Comparison of ENCODE assay signal across 14 cellular contexts in genomic region chr3:10283638-10284037, GRCh38. TPM values are rescaled to one million over a fixed set of nuclear protein-coding genes. Genes with fewer than 3 reads are reported as not detected.
A peak's percentile ranks its signal among the peaks of the same experiment; 100 is the strongest.
DNase-seq lines count a peak whose midpoint lies in the region; ATAC-seq and TF ChIP-seq lines count a peak whose summit lies in the region.
"Had no signal": no experiment of that assay in that cellular context is flagged by ENCODE, and none has a peak within 500 bp of the region (broad histone marks: within the 10 kb centered on the region; RNA-seq: fewer than 3 reads in every experiment).

No MANE protein-coding gene starts in this region.

- H3K27ac Mint-ChIP-seq in activated T-cell treated with anti-CD3 and anti-CD28 coated beads, Interleukin-2, amount 50 U/mL, for 72 hours: peak overlapping the region; percentile 40
- peak overlapping the region; percentile 64 to 94 (median 87) for H3K27ac Mint-ChIP-seq in brain

- TF ChIP-seq CTCF in brain (conservative IDR thresholded peaks at IDR 0.05): no peak

- H3K27me3 Mint-ChIP-seq in activated T-cell treated with anti-CD3 and anti-CD28 coated beads, Interleukin-2, amount 50 U/mL, for 72 hours (ENCODE audit: low read depth): no peaks in the 10 kb centered on the region
- H3K27me3 Mint-ChIP-seq in brain: no peaks in the 10 kb centered on the region
- H3K27me3 Mint-ChIP-seq: naive B cell had no signal

- no peak for DNase-seq in activated T-cell treated with anti-CD3 and anti-CD28 coated beads, Interleukin-2, amount 50 U/mL, for 72 hours
- DNase-seq in activated T-cell treated with anti-CD3 and anti-CD28 coated beads for 4 hours (no peak), NCI-H2081 treated with DMSO at 0.1 percent for 48 hours (lab: John Stamatoyannopoulos, UW) (peak; percentile 21), putamen (ENCODE audit: low spot score) (peak; percentile 49), KBM-7 (no peak), NCI-H187 treated with DMSO at 0.1 percent for 48 hours (lab: John Stamatoyannopoulos, UW) (no peak)
- DNase-seq: activated CD4-positive, alpha-beta T cell treated with anti-CD3 and anti-CD28 coated beads, Interleukin-2, amount 50 U/mL, for 48 hours; amniotic stem cell; naive B cell; NCI-H226 had no signal

- in situ Hi-C loops in KBM-7 (cut with MboI; ENCODE audit: low pct_unique_long_range_greater_than_20kb, low sequenced_read_pairs): no loop called here

- H3K4me3 Mint-ChIP-seq in activated T-cell treated with anti-CD3 and anti-CD28 coated beads, Interleukin-2, amount 50 U/mL, for 72 hours: peak overlapping the region in 1 of 2 donors; percentile 46
- peak overlapping the region in 2 of 5 experiments; percentile 11 to 25 for H3K4me3 Mint-ChIP-seq in brain

- H3K4me1 Mint-ChIP-seq in activated T-cell treated with anti-CD3 and anti-CD28 coated beads, Interleukin-2, amount 50 U/mL, for 72 hours (ENCODE audit: low read depth): peaks cover 55% of the 10 kb centered on the region
- H3K4me1 Mint-ChIP-seq in brain: peaks cover 34% of the 10 kb centered on the region

- no peaks in the 10 kb centered on the region for H3K9me3 Mint-ChIP-seq in activated T-cell treated with anti-CD3 and anti-CD28 coated beads, Interleukin-2, amount 50 U/mL, for 72 hours
- no peaks in the 10 kb centered on the region for H3K9me3 Mint-ChIP-seq in brain
- H3K9me3 Mint-ChIP-seq: naive B cell had no signal

- ATAC-seq in activated T-cell treated with anti-CD3 and anti-CD28 coated beads, Interleukin-2, amount 50 U/mL, for 72 hours (replicated peaks in 1 of 2): no peak
- no peak for ATAC-seq in GM18517 (IDR thresholded peaks at IDR 0.05; ENCODE audit: unreplicated experiment)
- ATAC-seq: Right ventricle myocardium inferior had no signal

- H3K36me3 Mint-ChIP-seq in activated T-cell treated with anti-CD3 and anti-CD28 coated beads, Interleukin-2, amount 50 U/mL, for 72 hours (ENCODE audit: insufficient read depth in 2 of 2): peaks cover 0 to 9% of the 10 kb centered on the region in 2 donors
- H3K36me3 Mint-ChIP-seq in brain: peaks cover 16% of the 10 kb centered on the region
- H3K36me3 Mint-ChIP-seq: naive B cell had no signal

RNA-seq across cellular contexts. Expression of gene GHRL, which starts 9.1 kb away (rescaled TPM):
- 1 to 10 TPM in 1 of 2 donors, under 1 TPM in 1; 0.43 to 1.3 TPM for total RNA-seq in activated T-cell treated with anti-CD3 and anti-CD28 coated beads, Interleukin-2, amount 50 U/mL, for 72 hours
- polyA plus RNA-seq in brain (ENCODE audit: insufficient read depth, low read depth, low replicate concordance): 1.9 TPM
- polyA plus RNA-seq: AG04450 had no signal

RNA-seq across cellular contexts. Expression of gene TATDN2, which starts 35.4 kb away (rescaled TPM):
- total RNA-seq in activated T-cell treated with anti-CD3 and anti-CD28 coated beads, Interleukin-2, amount 50 U/mL, for 72 hours: 10 to 100 TPM; 40.8 to 49.8 TPM
- polyA plus RNA-seq in brain (ENCODE audit: insufficient read depth, low read depth, low replicate concordance): 18.9 TPM

RNA-seq across cellular contexts. Expression of gene SEC13, which starts 37.3 kb away (rescaled TPM):
- total RNA-seq in activated T-cell treated with anti-CD3 and anti-CD28 coated beads, Interleukin-2, amount 50 U/mL, for 72 hours: 10 to 100 TPM; 84.0 to 88.5 TPM
- 107 TPM for polyA plus RNA-seq in brain (ENCODE audit: insufficient read depth, low read depth, low replicate concordance)

Comparison
In these comparisons a context has a peak if more than half of its experiments do, and no peak if none do; other contexts are left out.
1. DNase-seq: peak in NCI-H2081 treated with DMSO at 0.1 percent for 48 hours (single experiment) and putamen (single experiment); none in activated T-cell treated with anti-CD3 and anti-CD28 coated beads, Interleukin-2, amount 50 U/mL, for 72 hours (0 of 2), activated T-cell treated with anti-CD3 and anti-CD28 coated beads for 4 hours (single experiment), KBM-7 (single experiment) and NCI-H187 treated with DMSO at 0.1 percent for 48 hours (single experiment).